ENCODE assay signal across 16 cellular contexts in the genomic region with DNA sequence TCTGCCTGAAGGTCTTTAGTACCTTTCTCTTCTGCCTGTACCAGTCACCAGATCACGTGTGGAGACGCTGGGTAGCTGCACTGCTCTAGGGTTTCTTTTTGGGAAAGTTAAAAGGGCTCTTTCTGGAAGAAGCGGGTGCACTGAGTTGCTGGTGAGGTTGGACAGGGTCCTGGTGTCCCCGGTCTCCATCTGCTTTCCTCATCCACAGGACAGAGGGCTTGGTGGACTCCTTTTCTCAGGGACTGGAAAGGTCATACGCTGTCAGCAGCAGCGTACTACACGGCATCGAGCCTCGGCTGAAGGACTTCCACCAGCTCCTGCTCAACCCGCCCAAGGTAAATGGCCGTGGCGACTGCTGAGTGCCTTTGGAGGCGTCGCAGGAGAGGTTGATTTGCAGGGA. TPM values are rescaled to one million over a fixed set of nuclear protein-coding genes. Genes with fewer than 3 reads are reported as not detected.
DNase-seq lines count a peak whose midpoint lies in the region; ATAC-seq, FAIRE-seq and TF ChIP-seq lines count a peak whose summit lies in the region.
"Had no signal": no experiment of that assay in that cellular context is flagged by ENCODE, and none has a peak within 500 bp of the region (broad histone marks: within the 10 kb centered on the region; RNA-seq: fewer than 3 reads in every experiment).

No MANE protein-coding gene starts in this region.

- H3K4me3 ChIP-seq in right cardiac atrium (ENCODE audit: low read length) (no peak overlapping the region), kidney (ENCODE audit: low read length in 2 of 2) (no peak overlapping the region)
- H3K4me3 ChIP-seq: A549, GM12878, HAP-1 had no signal

- H3K27me3 ChIP-seq in right cardiac atrium (ENCODE audit: control insufficient read depth, insufficient read depth): no peaks in the 10 kb centered on the region
- H3K27me3 ChIP-seq: BE2C had no signal

- no peak overlapping the region for H3K9ac ChIP-seq in kidney (ENCODE audit: low read length in 2 of 2)

- no peak for FAIRE-seq in kidney (lab: Jason Lieb, UNC)
- FAIRE-seq: A549, GM12878, GM18507, H1 had no signal

- WGBS in right cardiac atrium: 94% methylated on average over 14 of the region's 14 CpGs

- intact Hi-C loops in right cardiac atrium (cut with DNase I): no loop called here
- intact Hi-C loops in cardiac septum (cut with DNase I): no loop called here
- intact Hi-C loops in kidney (cut with DNase I): no loop called here

- no peak for TF ChIP-seq CTCF in kidney (IDR thresholded peaks at IDR 0.05; ENCODE audit: borderline replicate concordance, extremely low read depth, insufficient read depth)

- H3K36me3 ChIP-seq in kidney (ENCODE audit: control insufficient read depth in 1 of 2, insufficient read depth in 2 of 2, low read length in 2 of 2): peaks cover 58 to 63% of the 10 kb centered on the region in 2 donors

- no peak overlapping the region for H3K27ac ChIP-seq in right cardiac atrium (ENCODE audit: low read length)
- H3K27ac ChIP-seq in caudate nucleus (ENCODE audit: low read depth, low read length): peak overlapping the region; percentile 62
- no peak overlapping the region for H3K27ac ChIP-seq in kidney (ENCODE audit: low read depth in 2 of 2, low read length in 2 of 2)
- H3K27ac ChIP-seq: A549, C4-2B had no signal

- no peak for ATAC-seq in right cardiac atrium
- ATAC-seq: A549, GM12878 had no signal

- H3K9me3 ChIP-seq in right cardiac atrium (ENCODE audit: control insufficient read depth, low read length) (no peaks in the 10 kb centered on the region), kidney (ENCODE audit: control insufficient read depth in 1 of 2, low read length in 2 of 2) (no peaks in the 10 kb centered on the region)
- H3K9me3 ChIP-seq: A549, BE2C, HAP-1 had no signal

- H3K4me1 ChIP-seq in right cardiac atrium (ENCODE audit: control insufficient read depth, insufficient read depth, low read length) (no peaks in the 10 kb centered on the region), kidney (ENCODE audit: control insufficient read depth in 1 of 2, insufficient read depth in 1 of 2, low read depth in 1 of 2, low read length in 2 of 2) (no peaks in the 10 kb centered on the region)
- H3K4me1 ChIP-seq: A549, BE2C, HAP-1 had no signal

- DNase-seq in right cardiac atrium (peak in 2 of 3 donors; percentile 7 to 28), cardiac septum (ENCODE audit: low spot score) (no peak), caudate nucleus (lab: John Stamatoyannopoulos, UW) (no peak), kidney (peak; percentile 35), islet precursor cell (no peak)
- no peak for DNase-seq in stimulated activated naive CD4-positive, alpha-beta T cell (lab: John Stamatoyannopoulos, UW)
- DNase-seq: BE2C, DMS79, HFFc6 had no signal

RNA-seq across cellular contexts. Expression of gene SBF1, which starts 52.8 kb away (rescaled TPM):
- total RNA-seq in right cardiac atrium: 10 to 100 TPM; 50.3 to 54.8 (median 53.9) TPM
- polyA plus RNA-seq in right cardiac atrium: 39.2 TPM
- 63.5 TPM for total RNA-seq in cardiac septum
- 73.9 TPM for total RNA-seq in kidney
- polyA plus RNA-seq in kidney (ENCODE audit: insufficient read depth, low read depth, low replicate concordance): 18.1 TPM

RNA-seq across cellular contexts. Expression of gene ADM2, which starts 59.3 kb away (rescaled TPM):
- under 1 TPM in 2 of 4 donors, not detected in 2; 0.11 to 0.32 TPM for total RNA-seq in right cardiac atrium
- polyA plus RNA-seq in right cardiac atrium: 0.05 TPM
- total RNA-seq in cardiac septum: 0.13 TPM
- 8.0 TPM for total RNA-seq in kidney
- 10.6 TPM for polyA plus RNA-seq in kidney (ENCODE audit: insufficient read depth, low read depth, low replicate concordance)
- total RNA-seq: G401 had no signal

Comparison
In these comparisons a context has a peak if more than half of its experiments do, and no peak if none do; other contexts are left out.
1. DNase-seq: peak in right cardiac atrium (2 of 3) and kidney (single experiment); none in cardiac septum (single experiment), caudate nucleus (0 of 61), stimulated activated naive CD4-positive, alpha-beta T cell (0 of 6) and islet precursor cell (single experiment).